ENCODE assay signal across 8 cellular contexts in the genomic region with DNA sequence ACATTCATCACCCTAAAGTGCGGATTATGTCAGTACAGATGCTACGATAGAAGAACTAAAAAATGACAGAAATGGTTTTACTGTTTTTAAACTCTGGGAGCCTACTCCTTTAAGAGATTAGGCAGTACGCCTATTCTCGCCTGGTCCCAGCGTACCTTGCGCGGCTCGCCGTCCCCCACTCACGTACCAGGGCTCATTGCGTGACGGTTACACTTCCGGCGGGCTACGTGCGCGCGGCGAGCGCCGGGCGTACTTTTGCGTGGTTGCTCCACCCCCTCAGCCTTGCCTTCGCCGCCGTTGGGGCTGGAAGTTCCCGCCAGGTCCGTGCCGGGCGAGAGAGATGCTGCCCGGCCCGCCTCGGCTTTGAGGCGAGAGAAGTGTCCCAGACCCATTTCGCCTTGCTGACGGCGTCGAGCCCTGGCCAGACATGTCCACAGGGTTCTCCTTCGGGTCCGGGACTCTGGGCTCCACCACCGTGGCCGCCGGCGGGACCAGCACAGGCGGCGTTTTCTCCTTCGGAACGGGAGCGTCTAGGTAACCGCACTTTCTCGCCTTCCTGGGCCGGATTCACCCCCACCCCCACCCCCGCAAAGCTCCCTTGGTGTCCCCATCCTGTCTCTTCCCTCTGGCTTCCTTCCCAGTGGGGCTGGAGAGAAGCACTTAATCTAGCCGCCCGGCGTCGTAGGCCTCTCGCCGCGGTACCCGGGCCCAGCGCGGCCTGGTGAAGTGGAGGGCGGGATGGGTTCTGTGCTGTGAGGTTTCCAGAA.
DNase-seq lines count a peak whose midpoint lies in the region; ATAC-seq and TF ChIP-seq lines count a peak whose summit lies in the region.

A gene with protein sequence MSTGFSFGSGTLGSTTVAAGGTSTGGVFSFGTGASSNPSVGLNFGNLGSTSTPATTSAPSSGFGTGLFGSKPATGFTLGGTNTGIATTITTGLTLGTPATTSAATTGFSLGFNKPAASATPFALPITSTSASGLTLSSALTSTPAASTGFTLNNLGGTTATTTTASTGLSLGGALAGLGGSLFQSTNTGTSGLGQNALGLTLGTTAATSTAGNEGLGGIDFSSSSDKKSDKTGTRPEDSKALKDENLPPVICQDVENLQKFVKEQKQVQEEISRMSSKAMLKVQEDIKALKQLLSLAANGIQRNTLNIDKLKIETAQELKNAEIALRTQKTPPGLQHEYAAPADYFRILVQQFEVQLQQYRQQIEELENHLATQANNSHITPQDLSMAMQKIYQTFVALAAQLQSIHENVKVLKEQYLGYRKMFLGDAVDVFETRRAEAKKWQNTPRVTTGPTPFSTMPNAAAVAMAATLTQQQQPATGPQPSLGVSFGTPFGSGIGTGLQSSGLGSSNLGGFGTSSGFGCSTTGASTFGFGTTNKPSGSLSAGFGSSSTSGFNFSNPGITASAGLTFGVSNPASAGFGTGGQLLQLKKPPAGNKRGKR (plus strand): TSS at position 279 of the 767 bp plus-strand sequence. CDS start 149 bp downstream, at position 428.

- peak within 1 kb of the TSS; percentile 89 for H3K4me3 ChIP-seq in AG09309 (ENCODE audit: control insufficient read depth, low read depth, low read length)

- ATAC-seq in GM19035 (IDR thresholded peaks at IDR 0.05; ENCODE audit: unreplicated experiment) (peak; percentile 97), HG03354 (IDR thresholded peaks at IDR 0.05; ENCODE audit: poor library complexity, severe bottlenecking, unreplicated experiment) (peak; percentile 99)
- peak; percentile 99 for ATAC-seq in activated CD4-positive, CD25-positive, alpha-beta regulatory T cell treated with anti-CD3 and anti-CD28 coated beads, Interleukin-2, amount 50 U/mL, for 24 hours

- TF ChIP-seq CTCF in AG09309 (IDR thresholded peaks at IDR 0.05; ENCODE audit: control insufficient read depth, insufficient read depth, low read depth, low read length, missing control alignments) = no peak

- DNase-seq in AG09309 (ENCODE audit: low read depth) = peak; percentile 79
- DNase-seq in NCI-H446 treated with DMSO at 0.1 percent for 48 hours (lab: John Stamatoyannopoulos, UW) = peak; percentile 81
- DNase-seq in cerebellar cortex (ENCODE audit: low spot score) = peak; percentile 95
- peak; percentile 97 for DNase-seq in iris pigment epithelial cell (ENCODE audit: low read depth)
- peak; percentile 90 to 91 for DNase-seq in stimulated activated CD4-positive, alpha-beta T cell treated with anti-CD3 and anti-CD28 coated beads, Interleukin-12 subunit alpha, Interleukin-12 subunit beta, amount 100 ng/mL, for 24 hours (ENCODE audit: low read depth in 2 of 2)

Comparison
In these comparisons a context has a peak if more than half of its experiments do, and no peak if none do; other contexts are left out.
1. Peak in every context shown above with its lines: DNase-seq, ATAC-seq and H3K4me3 ChIP-seq.